Comparison of ENCODE assay signal across 19 cellular contexts in genomic region chr15:72005483-72005882, GRCh38.
A peak's percentile ranks its signal among the peaks of the same experiment; 100 is the strongest.
DNase-seq lines count a peak whose midpoint lies in the region; ATAC-seq and TF ChIP-seq lines count a peak whose summit lies in the region.
"Had no signal": no experiment of that assay in that cellular context is flagged by ENCODE, and none has a peak within 500 bp of the region (broad histone marks: within the 10 kb centered on the region; RNA-seq: fewer than 3 reads in every experiment).

No MANE protein-coding gene starts in this region.

- peaks cover 18% of the 10 kb centered on the region; the same call in 1 of the 2 replicates for H3K79me2 ChIP-seq in SU-DHL-6 (ENCODE audit: insufficient read depth, low read length)

- no peaks in the 10 kb centered on the region for H3K4me1 ChIP-seq in psoas muscle

- H2AFZ ChIP-seq in SU-DHL-6 (ENCODE audit: low read depth, low read length, severe bottlenecking) = no peak overlapping the region
- H2AFZ ChIP-seq: PC-9 had no signal

- intact Hi-C loops in dorsolateral prefrontal cortex (cut with DNase I) (no loop called here), psoas muscle (cut with DNase I) (no loop called here)

- 92 to 97% (median 95%) methylated on average over 3 of the region's 3 CpGs for WGBS in psoas muscle, 3 donors

- no peak overlapping the region for H3K9ac ChIP-seq in SU-DHL-6 (ENCODE audit: low read length)

- peak; percentile 72 for DNase-seq in Caki2 (ENCODE audit: low read depth)
- DNase-seq in kidney epithelial cell (ENCODE audit: low read depth) = peak; percentile 23
- no peak for DNase-seq in progenitor cell of endocrine pancreas (ENCODE audit: low spot score, unreplicated experiment)
- DNase-seq in activated gamma-delta T cell (lab: John Stamatoyannopoulos, UW) = no peak
- DNase-seq in dorsolateral prefrontal cortex = no peak
- no peak for DNase-seq in psoas muscle
- DNase-seq: DND-41, MG63, NCI-H1694 treated with DMSO at 0.1 percent for 48 hours, NCI-H2081 treated with DMSO at 0.1 percent for 48 hours, NCI-H2171 treated with DMSO at 0.1 percent for 48 hours, NCI-H524 treated with DMSO at 0.1 percent for 48 hours, PC-9, RPMI8226, SHP77 had no signal

- H3K9me3 ChIP-seq in SU-DHL-6 (ENCODE audit: insufficient read depth, low read length) = no peaks in the 10 kb centered on the region
- no peaks in the 10 kb centered on the region for H3K9me3 ChIP-seq in psoas muscle
- H3K9me3 ChIP-seq: MG63 had no signal

- no peaks in the 10 kb centered on the region for H3K27me3 Mint-ChIP-seq in progenitor cell of endocrine pancreas

- H3K4me3 ChIP-seq in SU-DHL-6 (ENCODE audit: insufficient read depth, low read length, poor library complexity, severe bottlenecking) (no peak overlapping the region), kidney epithelial cell (ENCODE audit: low read depth, low read length) (no peak overlapping the region), dorsolateral prefrontal cortex (no peak overlapping the region), psoas muscle (no peak overlapping the region)
- H3K4me3 ChIP-seq: K562, MG63, PC-9 had no signal

- peak overlapping the region; percentile 19; the same call in 1 of the 2 replicates for H3K27ac ChIP-seq in SU-DHL-6 (ENCODE audit: low read depth, low read length)
- H3K27ac ChIP-seq in dorsolateral prefrontal cortex = no peak overlapping the region
- no peak overlapping the region for H3K27ac ChIP-seq in psoas muscle
- H3K27ac ChIP-seq: PC-9 had no signal

- H3K27ac Mint-ChIP-seq in progenitor cell of endocrine pancreas = peak overlapping the region; percentile 18
- H3K27ac Mint-ChIP-seq: CD14-positive monocyte had no signal

- H3K4me1 Mint-ChIP-seq in progenitor cell of endocrine pancreas (ENCODE audit: low read depth) = peaks cover 18% of the 10 kb centered on the region
- H3K4me1 Mint-ChIP-seq: CD14-positive monocyte had no signal

- peaks cover 24% of the 10 kb centered on the region; the same call in 1 of the 2 replicates for H3F3A ChIP-seq in SU-DHL-6 (ENCODE audit: insufficient read depth)

- H3K36me3 Mint-ChIP-seq in progenitor cell of endocrine pancreas (ENCODE audit: insufficient read depth) = no peaks in the 10 kb centered on the region

- ATAC-seq in psoas muscle = no peak
- ATAC-seq: HepG2, K562 had no signal

- no peak overlapping the region for H3K4me2 ChIP-seq in SU-DHL-6 (ENCODE audit: low read depth, low read length, poor library complexity, severe bottlenecking)
- H3K4me2 ChIP-seq: PC-9 had no signal

- H3K9me2 ChIP-seq in SU-DHL-6 (replicated peaks; ENCODE audit: insufficient read depth, low read length) = no peaks in the 10 kb centered on the region

- TF ChIP-seq CTCF in SU-DHL-6 (IDR thresholded peaks at IDR 0.05; ENCODE audit: insufficient read depth, low read length, poor library complexity, severe bottlenecking) = no peak
- TF ChIP-seq CTCF in kidney epithelial cell (IDR thresholded peaks at IDR 0.05; ENCODE audit: insufficient read depth, low read length, poor library complexity, severe bottlenecking) = no peak
- TF ChIP-seq CTCF in progenitor cell of endocrine pancreas (IDR thresholded peaks at IDR 0.05; ENCODE audit: unreplicated experiment) = no peak
- no peak for TF ChIP-seq CTCF in dorsolateral prefrontal cortex (IDR thresholded peaks at IDR 0.05 in 54 of 56, conservative IDR thresholded peaks at IDR 0.05 in 2 of 56; ENCODE audit: low read depth in 1 of 56, partially characterized antibody in 56 of 56)
- TF ChIP-seq CTCF in psoas muscle (IDR thresholded peaks at IDR 0.05) = no peak

- in situ Hi-C loops in Caki2 (cut with HindIII; ENCODE audit: low pct_unique_long_range_greater_than_20kb, low sequenced_read_pairs) = no loop called here

- H3K9me3 Mint-ChIP-seq in progenitor cell of endocrine pancreas (ENCODE audit: low read depth) = no peaks in the 10 kb centered on the region

- H3K4me3 Mint-ChIP-seq in progenitor cell of endocrine pancreas (ENCODE audit: low read depth) = no peak overlapping the region
- H3K4me3 Mint-ChIP-seq: CD14-positive monocyte had no signal

- H3K27me3 ChIP-seq in SU-DHL-6 (ENCODE audit: low read length) (no peaks in the 10 kb centered on the region), kidney epithelial cell (ENCODE audit: control insufficient read depth, insufficient read depth, low read length) (no peaks in the 10 kb centered on the region), dorsolateral prefrontal cortex (no peaks in the 10 kb centered on the region), psoas muscle (ENCODE audit: insufficient read depth in 3 of 3, low read length in 2 of 3) (no peaks in the 10 kb centered on the region)
- H3K27me3 ChIP-seq: MG63 had no signal

- H3K36me3 ChIP-seq in SU-DHL-6 (ENCODE audit: low read length) (peaks cover 61% of the 10 kb centered on the region), kidney epithelial cell (ENCODE audit: control insufficient read depth, insufficient read depth, low read length) (no peaks in the 10 kb centered on the region), psoas muscle (ENCODE audit: insufficient read depth in 1 of 2, low read depth in 1 of 2) (peaks cover 0 to 53% of the 10 kb centered on the region in 2 donors)

- H4K20me1 ChIP-seq in SU-DHL-6 (ENCODE audit: low read depth, low read length) = no peaks in the 10 kb centered on the region

Comparison
In these comparisons a context has a peak if more than half of its experiments do, and no peak if none do; other contexts are left out.
1. DNase-seq: peak in Caki2 (single experiment) and kidney epithelial cell (single experiment); none in progenitor cell of endocrine pancreas (single experiment), activated gamma-delta T cell (single experiment), dorsolateral prefrontal cortex (0 of 10) and psoas muscle (0 of 2).